8 cellular contexts compared by ENCODE assay signal in genomic region chr1:64686828-64687724, GRCh38. TPM values are rescaled to one million over a fixed set of nuclear protein-coding genes. Genes with fewer than 3 reads are reported as not detected.
DNase-seq lines count a peak whose midpoint lies in the region; ATAC-seq, FAIRE-seq and TF ChIP-seq lines count a peak whose summit lies in the region.

No MANE protein-coding gene starts in this region.

- CTCF ChIA-PET in Caco-2 (lab: Charles Lee): no interaction called here

- H3K9me3 ChIP-seq in Caco-2 (no peaks in the 10 kb centered on the region), breast epithelium (no peaks in the 10 kb centered on the region)

- H3K36me3 Mint-ChIP-seq in Caco-2 (ENCODE audit: insufficient read depth, unreplicated experiment): peaks cover 8% of the 10 kb centered on the region
- no peaks in the 10 kb centered on the region for H3K36me3 Mint-ChIP-seq in immature natural killer cell

- no peaks in the 10 kb centered on the region for H3K27me3 Mint-ChIP-seq in Caco-2 (ENCODE audit: insufficient read depth, unreplicated experiment)
- H3K27me3 Mint-ChIP-seq in immature natural killer cell (ENCODE audit: low read depth in 3 of 3): peaks cover 0 to 2% (median 0%) of the 10 kb centered on the region in 3 donors
- H3K27me3 Mint-ChIP-seq in stimulated activated naive CD8-positive, alpha-beta T cell treated with anti-CD3 and anti-CD28 coated beads, Interleukin-15, amount 100 ng/mL, for 72 hours: no peaks in the 10 kb centered on the region

- H3K27ac Mint-ChIP-seq in Caco-2 (ENCODE audit: unreplicated experiment): no peak overlapping the region
- no peak overlapping the region for H3K27ac Mint-ChIP-seq in immature natural killer cell
- H3K27ac Mint-ChIP-seq in stimulated activated naive CD8-positive, alpha-beta T cell treated with anti-CD3 and anti-CD28 coated beads, Interleukin-15, amount 100 ng/mL, for 72 hours: no peak overlapping the region

- ATAC-seq in GM18907 (IDR thresholded peaks at IDR 0.05; ENCODE audit: unreplicated experiment) (peak; percentile 73), GM21737 (IDR thresholded peaks at IDR 0.05; ENCODE audit: unreplicated experiment) (no peak)
- peak; percentile 70 for ATAC-seq in stimulated activated naive CD8-positive, alpha-beta T cell treated with anti-CD3 and anti-CD28 coated beads, Interleukin-15, amount 100 ng/mL, for 72 hours

- no TSS peak for BruUV-seq in Caco-2 (replicated peaks; lab: Mats Ljungman, UMichigan)

- H3K4me3 ChIP-seq in Caco-2 (ENCODE audit: low read depth, low read length) (no peak overlapping the region), breast epithelium (no peak overlapping the region)

- H3K27me3 ChIP-seq in Caco-2 (replicated peaks; ENCODE audit: control insufficient read depth, insufficient read depth, low read length) (no peaks in the 10 kb centered on the region), breast epithelium (no peaks in the 10 kb centered on the region)

- H3K36me3 ChIP-seq in Caco-2 (ENCODE audit: control insufficient read depth, insufficient read depth, low read length): no peaks in the 10 kb centered on the region
- no peaks in the 10 kb centered on the region for H3K36me3 ChIP-seq in breast epithelium

- POLR2A ChIA-PET in Caco-2 (lab: Charles Lee): no interaction called here

- DNase-seq in Caco-2 (peak in 1 of 2 experiments; percentile 29), HPDE6-E6E7 (ENCODE audit: extremely low spot score) (peak; percentile 56), RCC 7860 (ENCODE audit: low spot score) (peak; percentile 17), breast epithelium (ENCODE audit: low spot score in 2 of 2) (no peak), immature natural killer cell (peak; percentile 23 to 30 (median 26))
- DNase-seq in stimulated activated naive CD8-positive, alpha-beta T cell treated with anti-CD3 and anti-CD28 coated beads, Interleukin-15, amount 100 ng/mL, for 72 hours: peak; percentile 9 to 20

- H3K4me1 Mint-ChIP-seq in Caco-2 (ENCODE audit: low read depth, unreplicated experiment): no peaks in the 10 kb centered on the region
- H3K4me1 Mint-ChIP-seq in immature natural killer cell: no peaks in the 10 kb centered on the region
- peaks cover 6% of the 10 kb centered on the region for H3K4me1 Mint-ChIP-seq in stimulated activated naive CD8-positive, alpha-beta T cell treated with anti-CD3 and anti-CD28 coated beads, Interleukin-15, amount 100 ng/mL, for 72 hours

- H3K27ac ChIP-seq in breast epithelium: peak overlapping the region; percentile 26 to 28

- no peak for TF ChIP-seq POLR2A in breast epithelium (IDR thresholded peaks at IDR 0.05)

- H3K9me3 Mint-ChIP-seq in Caco-2 (ENCODE audit: unreplicated experiment) (no peaks in the 10 kb centered on the region), immature natural killer cell (no peaks in the 10 kb centered on the region)
- no peaks in the 10 kb centered on the region for H3K9me3 Mint-ChIP-seq in stimulated activated naive CD8-positive, alpha-beta T cell treated with anti-CD3 and anti-CD28 coated beads, Interleukin-15, amount 100 ng/mL, for 72 hours

- H3K4me3 Mint-ChIP-seq in Caco-2 (ENCODE audit: unreplicated experiment) (no peak overlapping the region), immature natural killer cell (no peak overlapping the region)
- H3K4me3 Mint-ChIP-seq in stimulated activated naive CD8-positive, alpha-beta T cell treated with anti-CD3 and anti-CD28 coated beads, Interleukin-15, amount 100 ng/mL, for 72 hours: no peak overlapping the region

- intact Hi-C loops in Caco-2 (cut with micrococcal nuclease; ENCODE audit: unreplicated experiment) (loop anchor here (1.0 kb wide), 1 partner anchor 137 kb away; no protein-coding TSS in a partner anchor), breast epithelium (cut with DNase I; ENCODE audit: low total_unique reads) (loop anchor here (5.0 kb wide), 1 partner anchor 145 kb away; no protein-coding TSS in a partner anchor)

- TF ChIP-seq CTCF in Caco-2 (IDR thresholded peaks at IDR 0.05; ENCODE audit: insufficient read depth in 1 of 2, low read depth in 1 of 2, low read length in 1 of 2, severe bottlenecking in 1 of 2, unreplicated experiment in 1 of 2) (peak; percentile 58 to 66), breast epithelium (IDR thresholded peaks at IDR 0.05) (peak; percentile 72 to 83 (median 82))

- FAIRE-seq in RCC 7860 (lab: Jason Lieb, UNC): peak; percentile 78

- H3K4me1 ChIP-seq in Caco-2: no peaks in the 10 kb centered on the region
- no peaks in the 10 kb centered on the region for H3K4me1 ChIP-seq in breast epithelium

RNA-seq across cellular contexts. Expression of gene RAVER2, which starts 57.8 kb away (rescaled TPM):
- total RNA-seq in Caco-2 (2022): 12.7 and 12.9 TPM in 2 replicates
- total RNA-seq in breast epithelium: 10 to 100 TPM in 2 of 3 donors, 1 to 10 TPM in 1; 6.6 to 21.1 (median 17.0) TPM
- polyA plus RNA-seq in immature natural killer cell: 1 to 10 TPM; 1.1 to 1.8 (median 1.4) TPM

Comparison
In these comparisons a context has a peak if more than half of its experiments do, and no peak if none do; other contexts are left out.
1. DNase-seq: peak in HPDE6-E6E7 (single experiment), RCC 7860 (single experiment), immature natural killer cell (3 of 3) and stimulated activated naive CD8-positive, alpha-beta T cell treated with anti-CD3 and anti-CD28 coated beads, Interleukin-15, amount 100 ng/mL, for 72 hours (2 of 2); none in breast epithelium (0 of 2).